In genomic region chr19:29836409-29836825, GRCh38 we compare ENCODE assay signal across 10 cellular contexts. TPM values are rescaled to one million over a fixed set of nuclear protein-coding genes. Genes with fewer than 3 reads are reported as not detected.
DNase-seq lines count a peak whose midpoint lies in the region; ATAC-seq lines count a peak whose summit lies in the region.
"Had no signal": no experiment of that assay in that cellular context is flagged by ENCODE, and none has a peak within 500 bp of the region (broad histone marks: within the 10 kb centered on the region; RNA-seq: fewer than 3 reads in every experiment).

No MANE protein-coding gene starts in this region.

- no peaks in the 10 kb centered on the region for H3K9me3 ChIP-seq in MG63

- intact Hi-C loops in sciatic nerve (cut with DNase I): no loop called here

- CTCF ChIA-PET in activated CD4-positive, alpha-beta T cell treated with anti-CD3 and anti-CD28 coated beads, Interleukin-2, amount 10 ng/mL, durations not matched to agents 7 days and 5 days (lab: Charles Lee): interaction anchor here (0.8 kb wide), 1 partner anchor 18 kb away, joined by 5 read pairs; no protein-coding TSS in a partner anchor

- H3K27me3 Mint-ChIP-seq in activated CD4-positive, alpha-beta T cell treated with anti-CD3 and anti-CD28 coated beads, Interleukin-2, amount 10 ng/mL, durations not matched to agents 7 days and 5 days: no peaks in the 10 kb centered on the region
- H3K27me3 Mint-ChIP-seq in naive thymus-derived CD8-positive, alpha-beta T cell: peaks cover 0 to 6% (median 0%) of the 10 kb centered on the region in 5 donors

- H3K36me3 Mint-ChIP-seq in activated CD4-positive, alpha-beta T cell treated with anti-CD3 and anti-CD28 coated beads, Interleukin-2, amount 10 ng/mL, durations not matched to agents 7 days and 5 days (ENCODE audit: low read depth): peaks cover 4% of the 10 kb centered on the region
- H3K36me3 Mint-ChIP-seq in naive thymus-derived CD8-positive, alpha-beta T cell: no peaks in the 10 kb centered on the region

- no peaks in the 10 kb centered on the region for H3K36me3 ChIP-seq in MG63

- H3K9me3 Mint-ChIP-seq in activated CD4-positive, alpha-beta T cell treated with anti-CD3 and anti-CD28 coated beads, Interleukin-2, amount 10 ng/mL, durations not matched to agents 7 days and 5 days: no peaks in the 10 kb centered on the region
- peaks cover 0 to under 1% (median 0%) of the 10 kb centered on the region in 9 donors for H3K9me3 Mint-ChIP-seq in naive thymus-derived CD8-positive, alpha-beta T cell

- peak overlapping the region; percentile 48 for H3K4me3 Mint-ChIP-seq in activated CD4-positive, alpha-beta T cell treated with anti-CD3 and anti-CD28 coated beads, Interleukin-2, amount 10 ng/mL, durations not matched to agents 7 days and 5 days
- peak overlapping the region in 2 of 10 donors; percentile 70 to 89 for H3K4me3 Mint-ChIP-seq in naive thymus-derived CD8-positive, alpha-beta T cell

- H3K4me1 Mint-ChIP-seq in activated CD4-positive, alpha-beta T cell treated with anti-CD3 and anti-CD28 coated beads, Interleukin-2, amount 10 ng/mL, durations not matched to agents 7 days and 5 days: peaks cover 60% of the 10 kb centered on the region
- H3K4me1 Mint-ChIP-seq in naive thymus-derived CD8-positive, alpha-beta T cell: peaks cover 14 to 60% (median 48%) of the 10 kb centered on the region in 4 donors

- POLR2A ChIA-PET in activated CD4-positive, alpha-beta T cell treated with anti-CD3 and anti-CD28 coated beads, Interleukin-2, amount 10 ng/mL, durations not matched to agents 7 days and 5 days (lab: Charles Lee): no interaction called here
- POLR2A ChIA-PET in naive thymus-derived CD8-positive, alpha-beta T cell (lab: Charles Lee): interaction anchor here (0.6 to 8.5 kb wide), 3 partner anchors 7 to 22 kb away, joined by 3 to 118 read pairs (median 5); no protein-coding TSS in a partner anchor

- peaks cover 4% of the 10 kb centered on the region; the same call in 1 of the 2 replicates for H3K27me3 ChIP-seq in MG63

- ATAC-seq in GM21576 (IDR thresholded peaks at IDR 0.05; ENCODE audit: unreplicated experiment) (peak; percentile 48), HG03469 (IDR thresholded peaks at IDR 0.05; ENCODE audit: unreplicated experiment) (peak; percentile 49), sciatic nerve (no peak)
- no peak for ATAC-seq in naive thymus-derived CD8-positive, alpha-beta T cell

- peak overlapping the region; percentile 98 for H3K27ac Mint-ChIP-seq in activated CD4-positive, alpha-beta T cell treated with anti-CD3 and anti-CD28 coated beads, Interleukin-2, amount 10 ng/mL, durations not matched to agents 7 days and 5 days
- H3K27ac Mint-ChIP-seq in naive thymus-derived CD8-positive, alpha-beta T cell: peak overlapping the region in 9 of 10 donors; percentile 40 to 99 (median 97)

- no peak overlapping the region for H3K4me3 ChIP-seq in MG63

- peak; percentile 54 for DNase-seq in activated CD4-positive, alpha-beta T cell treated with anti-CD3 and anti-CD28 coated beads, Interleukin-2, amount 10 ng/mL, durations not matched to agents 7 days and 5 days
- no peak for DNase-seq in activated CD4-positive, alpha-beta T cell treated with anti-CD3 and anti-CD28 coated beads, Interleukin-2, amount 50 U/mL, for 4 hours
- no peak for DNase-seq in naive thymus-derived CD8-positive, alpha-beta T cell
- DNase-seq in sciatic nerve (ENCODE audit: low spot score) (no peak), NCI-H1694 (lab: John Stamatoyannopoulos, UW) (no peak), MG63 (no peak)
- DNase-seq: ACHN, SHP77 had no signal

RNA-seq across cellular contexts. Expression of gene CCNE1, which starts 24.6 kb away (rescaled TPM):
- 10 to 100 TPM; 44.9 to 45.3 TPM for total RNA-seq in activated CD4-positive, alpha-beta T cell treated with anti-CD3 and anti-CD28 coated beads, Interleukin-2, amount 10 ng/mL, durations not matched to agents 7 days and 5 days
- 1 to 10 TPM; 6.4 to 8.8 TPM for total RNA-seq in naive thymus-derived CD8-positive, alpha-beta T cell
- 1 to 10 TPM; 1.5 to 3.7 (median 2.6) TPM for polyA plus RNA-seq in naive thymus-derived CD8-positive, alpha-beta T cell
- total RNA-seq in sciatic nerve: 4.1 TPM
- 5.6 and 11.3 TPM in 2 replicates for total RNA-seq in MG63 (2014; rRNA removed; shearing (Covaris generic); ENCODE audit: low replicate concordance)

Comparison
In these comparisons a context has a peak if more than half of its experiments do, and no peak if none do; other contexts are left out.
1. ATAC-seq: peak in GM21576 (single experiment) and HG03469 (single experiment); none in naive thymus-derived CD8-positive, alpha-beta T cell (0 of 2) and sciatic nerve (single experiment).